16 cellular contexts compared by ENCODE assay signal in genomic region chr20:50435397-50436051, GRCh38.
"Had no signal": no experiment of that assay in that cellular context is flagged by ENCODE, and none has a peak within 500 bp of the region (broad histone marks: within the 10 kb centered on the region; RNA-seq: fewer than 3 reads in every experiment).

No MANE protein-coding gene starts in this region.

- H3K4me1 ChIP-seq: gastroesophageal sphincter, pancreas, uterus had no signal

- DNase-seq: activated CD4-positive, alpha-beta T cell treated with anti-CD3 and anti-CD28 coated beads, Interleukin-2, amount 10 ng/mL, durations not matched to agents 24 days and 14 days; activated CD8-positive, alpha-beta T cell treated with anti-CD3 and anti-CD28 coated beads, Interleukin-2, amount 10 ng/mL, durations not matched to agents 7 days and 5 days; activated naive CD4-positive, alpha-beta T cell treated with Interleukin-2 at 50 U/mL for 16 hours; activated T-cell treated with anti-CD3 and anti-CD28 coated beads, Interleukin-2, amount 50 U/mL, for 24 hours; body of pancreas; heart right ventricle; kidney glomerular epithelial cell; left ventricle myocardium superior; naive thymus-derived CD4-positive, alpha-beta T cell; pancreas; stimulated activated CD4-positive, alpha-beta T cell treated with anti-CD3 and anti-CD28 coated beads, Interleukin-4, amount 100 ng/mL, for 4 hours; stimulated activated naive B cell treated with anti-CD40 and anti-IgM and Interleukin-4, amounts not matched to agents 10 μg/mL and 1 μg/mL and 100 μg/mL, for 72 hours; T-cell; uterus had no signal

- H3K27me3 ChIP-seq: body of pancreas, gastroesophageal sphincter, heart right ventricle, pancreas, uterus had no signal

- H3K9me3 Mint-ChIP-seq: activated CD4-positive, alpha-beta T cell treated with anti-CD3 and anti-CD28 coated beads, Interleukin-2, amount 10 ng/mL, durations not matched to agents 24 days and 14 days; activated T-cell treated with anti-CD3 and anti-CD28 coated beads, Interleukin-2, amount 50 U/mL, for 24 hours; activated T-helper 2 cell treated with anti-CD3 and anti-CD28 coated beads, Interferon-gamma antibody, Interleukin-2, Interleukin-4, amounts not matched to agents 10 μg/mL and 5 μg/mL and 100 μg/mL, durations not matched to agents 14 hours and 24 hours and 36 hours; naive thymus-derived CD4-positive, alpha-beta T cell; stimulated activated naive B cell treated with anti-CD40 and anti-IgM and Interleukin-4, amounts not matched to agents 10 μg/mL and 1 μg/mL and 100 μg/mL, for 72 hours; T-cell had no signal

- H3K36me3 Mint-ChIP-seq: stimulated activated naive B cell treated with anti-CD40 and anti-IgM and Interleukin-4, amounts not matched to agents 10 μg/mL and 1 μg/mL and 100 μg/mL, for 72 hours; T-cell had no signal

- H3K4me3 Mint-ChIP-seq: activated CD4-positive, alpha-beta T cell treated with anti-CD3 and anti-CD28 coated beads, Interleukin-2, amount 10 ng/mL, durations not matched to agents 24 days and 14 days; activated CD8-positive, alpha-beta T cell treated with anti-CD3 and anti-CD28 coated beads, Interleukin-2, amount 10 ng/mL, durations not matched to agents 7 days and 5 days; activated T-cell treated with anti-CD3 and anti-CD28 coated beads, Interleukin-2, amount 50 U/mL, for 24 hours; naive thymus-derived CD4-positive, alpha-beta T cell; stimulated activated naive B cell treated with anti-CD40 and anti-IgM and Interleukin-4, amounts not matched to agents 10 μg/mL and 1 μg/mL and 100 μg/mL, for 72 hours; T-cell had no signal

- H3K27me3 Mint-ChIP-seq: activated CD4-positive, alpha-beta T cell treated with anti-CD3 and anti-CD28 coated beads, Interleukin-2, amount 10 ng/mL, durations not matched to agents 24 days and 14 days had no signal

- H3K27ac ChIP-seq: body of pancreas, pancreas, uterus had no signal

- ATAC-seq: activated CD8-positive, alpha-beta T cell treated with anti-CD3 and anti-CD28 coated beads, Interleukin-2, amount 10 ng/mL, durations not matched to agents 7 days and 5 days; body of pancreas; left ventricle myocardium superior; naive thymus-derived CD4-positive, alpha-beta T cell; stimulated activated naive B cell treated with anti-CD40 and anti-IgM and Interleukin-4, amounts not matched to agents 10 μg/mL and 1 μg/mL and 100 μg/mL, for 72 hours; T-cell had no signal

- H3K36me3 ChIP-seq: gastroesophageal sphincter, heart right ventricle, pancreas, uterus had no signal

- H3K9me3 ChIP-seq: body of pancreas, gastroesophageal sphincter, heart right ventricle, pancreas, uterus had no signal

- H3K4me3 ChIP-seq: body of pancreas, gastroesophageal sphincter, heart right ventricle, pancreas, uterus had no signal

- H3K27ac Mint-ChIP-seq: activated CD4-positive, alpha-beta T cell treated with anti-CD3 and anti-CD28 coated beads, Interleukin-2, amount 10 ng/mL, durations not matched to agents 24 days and 14 days; activated CD8-positive, alpha-beta T cell treated with anti-CD3 and anti-CD28 coated beads, Interleukin-2, amount 10 ng/mL, durations not matched to agents 7 days and 5 days; activated T-cell treated with anti-CD3 and anti-CD28 coated beads, Interleukin-2, amount 50 U/mL, for 24 hours; activated T-helper 2 cell treated with anti-CD3 and anti-CD28 coated beads, Interferon-gamma antibody, Interleukin-2, Interleukin-4, amounts not matched to agents 10 μg/mL and 5 μg/mL and 100 μg/mL, durations not matched to agents 14 hours and 24 hours and 36 hours; stimulated activated naive B cell treated with anti-CD40 and anti-IgM and Interleukin-4, amounts not matched to agents 10 μg/mL and 1 μg/mL and 100 μg/mL, for 72 hours; T-cell had no signal
